Comparison of ENCODE assay signal across 14 cellular contexts in genomic region chr1:75136921-75137641, GRCh38. TPM values are rescaled to one million over a fixed set of nuclear protein-coding genes. Genes with fewer than 3 reads are reported as not detected.
DNase-seq lines count a peak whose midpoint lies in the region; ATAC-seq and TF ChIP-seq lines count a peak whose summit lies in the region.
"Had no signal": no experiment of that assay in that cellular context is flagged by ENCODE, and none has a peak within 500 bp of the region (broad histone marks: within the 10 kb centered on the region; RNA-seq: fewer than 3 reads in every experiment).

No MANE protein-coding gene starts in this region.

- peak overlapping the region; percentile 88 for H3K4me2 ChIP-seq in hepatocyte

- peak; percentile 71 for ATAC-seq in RWPE2 (ENCODE audit: low read depth)
- no peak for ATAC-seq in HG02885 (IDR thresholded peaks at IDR 0.05; ENCODE audit: poor library complexity, unreplicated experiment)

- no peaks in the 10 kb centered on the region for H3K36me3 ChIP-seq in H7 (replicated peaks; ENCODE audit: control insufficient read depth, insufficient read depth, low read length)
- H3K36me3 ChIP-seq in RWPE2 (ENCODE audit: low read depth): no peaks in the 10 kb centered on the region
- no peaks in the 10 kb centered on the region for H3K36me3 ChIP-seq in hepatocyte (replicated peaks; ENCODE audit: insufficient read depth, low read depth)
- H3K36me3 ChIP-seq: esophagus muscularis mucosa, HAP-1 had no signal

- no peaks in the 10 kb centered on the region for H3K9me2 ChIP-seq in hepatocyte (replicated peaks; ENCODE audit: insufficient read depth)

- H3K9me3 ChIP-seq in RWPE2 (ENCODE audit: severe bottlenecking): no peaks in the 10 kb centered on the region
- H3K9me3 ChIP-seq in hepatocyte (ENCODE audit: low read depth): no peaks in the 10 kb centered on the region
- H3K9me3 ChIP-seq: esophagus muscularis mucosa, HAP-1 had no signal

- no peaks in the 10 kb centered on the region for H3K79me2 ChIP-seq in hepatocyte

- no peaks in the 10 kb centered on the region for H4K20me1 ChIP-seq in hepatocyte (ENCODE audit: insufficient read depth, poor library complexity, severe bottlenecking)

- peak overlapping the region; percentile 50 for H3K4me3 ChIP-seq in H7 (ENCODE audit: insufficient read depth, low read depth, low read length)
- no peak overlapping the region for H3K4me3 ChIP-seq in RWPE2 (ENCODE audit: severe bottlenecking)
- no peak overlapping the region for H3K4me3 ChIP-seq in hepatocyte
- H3K4me3 ChIP-seq: HAP-1 had no signal

- no peak overlapping the region for H3K27ac ChIP-seq in RWPE2 (ENCODE audit: poor library complexity, severe bottlenecking)
- H3K27ac ChIP-seq in hepatocyte: no peak overlapping the region
- H3K27ac ChIP-seq: esophagus muscularis mucosa, VCaP had no signal

- TF ChIP-seq CTCF in RWPE2 (IDR thresholded peaks at IDR 0.05; ENCODE audit: poor library complexity, severe bottlenecking) (no peak), hepatocyte (IDR thresholded peaks at IDR 0.05; ENCODE audit: poor library complexity) (no peak)

- no peaks in the 10 kb centered on the region for H3K4me1 ChIP-seq in RWPE2 (ENCODE audit: insufficient read depth, poor library complexity, severe bottlenecking)
- H3K4me1 ChIP-seq in hepatocyte (ENCODE audit: insufficient read depth): peaks cover 11% of the 10 kb centered on the region
- H3K4me1 ChIP-seq: HAP-1 had no signal

- H2AFZ ChIP-seq in hepatocyte: peak overlapping the region; percentile 52

- H3K27me3 ChIP-seq in H7 (ENCODE audit: control insufficient read depth, insufficient read depth, low read length): peaks cover 77% of the 10 kb centered on the region
- H3K27me3 ChIP-seq in RWPE2 (ENCODE audit: insufficient read depth, poor library complexity, severe bottlenecking): peaks cover 99% of the 10 kb centered on the region
- H3K27me3 ChIP-seq in hepatocyte: peaks cover 91% of the 10 kb centered on the region

- 6% methylated on average over 22 of the region's 37 CpGs for WGBS in hepatocyte (ENCODE audit: low lambda C conversion rate, missing lambda C conversion rate)

- DNase-seq in H7: peak; percentile 64
- DNase-seq in RWPE2 (ENCODE audit: low spot score): no peak
- peak; percentile 29 for DNase-seq in hepatocyte (ENCODE audit: low spot score)
- DNase-seq in renal cortical epithelial cell (ENCODE audit: low read depth): peak; percentile 6
- no peak for DNase-seq in activated CD4-positive, alpha-beta T cell treated with anti-CD3 and anti-CD28 coated beads for 4 hours
- no peak for DNase-seq in NCI-H2029 (lab: John Stamatoyannopoulos, UW)
- DNase-seq: activated T-cell treated with anti-CD3 and anti-CD28 coated beads, Interleukin-2, amount 50 U/mL, for 48 hours; CD8-positive, alpha-beta memory T cell had no signal

RNA-seq across cellular contexts. Expression of gene LHX8, which starts 2.9 kb away (rescaled TPM):
- not detected in 2 replicates for total RNA-seq in H7 (2014; rRNA removed; shearing (Covaris generic))
- total RNA-seq in hepatocyte (0.87 and 1.5 TPM in 2 replicates), renal cortical epithelial cell (not detected in 2 replicates)
- 0.37 and 0.73 TPM in 2 replicates for polyA plus RNA-seq in hepatocyte
- total RNA-seq: CD8-positive, alpha-beta memory T cell; esophagus muscularis mucosa; left lobe of liver; osteocyte had no signal
- polyA plus RNA-seq: CD8-positive, alpha-beta memory T cell had no signal

Comparison
In these comparisons a context has a peak if more than half of its experiments do, and no peak if none do; other contexts are left out.
1. DNase-seq: peak in H7 (single experiment), hepatocyte (single experiment) and renal cortical epithelial cell (single experiment); none in RWPE2 (single experiment), activated CD4-positive, alpha-beta T cell treated with anti-CD3 and anti-CD28 coated beads for 4 hours (0 of 2) and NCI-H2029 (single experiment).